In genomic region chr12:54701940-54702592, GRCh38 we compare ENCODE assay signal across 10 cellular contexts. TPM values are rescaled to one million over a fixed set of nuclear protein-coding genes. Genes with fewer than 3 reads are reported as not detected.
DNase-seq lines count a peak whose midpoint lies in the region; ATAC-seq, FAIRE-seq and TF ChIP-seq lines count a peak whose summit lies in the region.
"Had no signal": no experiment of that assay in that cellular context is flagged by ENCODE, and none has a peak within 500 bp of the region (broad histone marks: within the 10 kb centered on the region; RNA-seq: fewer than 3 reads in every experiment).

No MANE protein-coding gene starts in this region.

- peak; percentile 16 for DNase-seq in NCI-H1436 (lab: John Stamatoyannopoulos, UW)
- DNase-seq in NCI-H1436 treated with DMSO at 0.1 percent for 48 hours (lab: John Stamatoyannopoulos, UW): no peak
- peak; percentile 35 for DNase-seq in HCEC 1CT
- peak; percentile 29 for DNase-seq in NCI-H510A (lab: John Stamatoyannopoulos, UW)
- peak; percentile 26 to 66 (median 35) for DNase-seq in K562 (ENCODE audit: extremely low read depth in 1 of 4, low spot score in 3 of 4)
- peak; percentile 75 for DNase-seq in left kidney (ENCODE audit: low read depth, low spot score)
- no peak for DNase-seq in vagina (ENCODE audit: extremely low spot score in 2 of 2)
- no peak for DNase-seq in 8988T

- H3K4me3 ChIP-seq in K562 (no peak overlapping the region), vagina (no peak overlapping the region)
- H3K4me3 ChIP-seq: BLaER1 had no signal

- no peaks in the 10 kb centered on the region for H3K79me2 ChIP-seq in K562 (ENCODE audit: control insufficient read depth, insufficient read depth, low read length)

- in situ Hi-C loops in K562 (cut with MboI): no loop called here

- no peaks in the 10 kb centered on the region for H3K9me3 ChIP-seq in K562 (replicated peaks; ENCODE audit: control insufficient read depth, insufficient read depth, low read depth, low read length)
- no peaks in the 10 kb centered on the region for H3K9me3 ChIP-seq in vagina
- H3K9me3 ChIP-seq: BLaER1 had no signal

- WGBS in K562 (ENCODE audit: insufficient coverage, low coverage, missing lambda C conversion rate): 0% methylated on average over 2 of the region's 2 CpGs

- POLR2A ChIA-PET in K562 (lab: Yijun Ruan, JAX): interaction anchor here (1.0 to 1.1 kb wide), 2 partner anchors 10 to 366 kb away, joined by 3 read pairs; no protein-coding TSS in a partner anchor

- TF ChIP-seq POLR2A in K562 (conservative IDR thresholded peaks at IDR 0.05) (no peak), vagina (IDR thresholded peaks at IDR 0.05) (no peak)

- no peaks in the 10 kb centered on the region for H3K4me1 ChIP-seq in K562 (replicated peaks in 1 of 2; ENCODE audit: control insufficient read depth in 2 of 2, insufficient read depth in 2 of 2, low read length in 2 of 2)
- no peaks in the 10 kb centered on the region for H3K4me1 ChIP-seq in vagina
- H3K4me1 ChIP-seq: BLaER1 had no signal

- no peak for TF ChIP-seq EP300 in K562 (IDR thresholded peaks at IDR 0.05; ENCODE audit: low read length)

- no peaks in the 10 kb centered on the region for H4K20me1 ChIP-seq in K562 (replicated peaks; ENCODE audit: control insufficient read depth, insufficient read depth, low read length)
- H4K20me1 ChIP-seq: BLaER1 had no signal

- intact Hi-C loops in K562 (cut with micrococcal nuclease) (loop anchor here (5.0 kb wide), 2 partner anchors 255 to 370 kb away; no protein-coding TSS in a partner anchor), vagina (cut with DNase I) (no loop called here)

- H3K36me3 ChIP-seq in K562 (ENCODE audit: control insufficient read depth, insufficient read depth, low read length) (no peaks in the 10 kb centered on the region), vagina (no peaks in the 10 kb centered on the region)
- H3K36me3 ChIP-seq: BLaER1 had no signal

- no peak overlapping the region for H3K9ac ChIP-seq in K562 (ENCODE audit: insufficient read depth in 1 of 2, low read depth in 2 of 2, low read length in 2 of 2)
- H3K9ac ChIP-seq: BLaER1 had no signal

- no peak overlapping the region for H2AFZ ChIP-seq in K562 (ENCODE audit: low read depth, low read length)

- H3K27me3 ChIP-seq in K562 (ENCODE audit: control insufficient read depth in 2 of 2, insufficient read depth in 2 of 2, low read length in 2 of 2): no peaks in the 10 kb centered on the region; a peak in 1 of 5 replicates
- no peaks in the 10 kb centered on the region for H3K27me3 ChIP-seq in vagina
- H3K27me3 ChIP-seq: BLaER1 had no signal

- no peak overlapping the region for H3K4me2 ChIP-seq in K562 (ENCODE audit: insufficient read depth, low read length)
- H3K4me2 ChIP-seq: BLaER1 had no signal

- TF ChIP-seq CTCF in K562 (IDR thresholded peaks at IDR 0.05 in 2 of 3, conservative IDR thresholded peaks at IDR 0.05 in 1 of 3; ENCODE audit: insufficient read depth in 2 of 3, low read depth in 1 of 3, low read length in 3 of 3): peak; percentile 46 to 74 (median 61); a peak in 5 of 6 replicates
- TF ChIP-seq CTCF in vagina (IDR thresholded peaks at IDR 0.05): peak; percentile 32 to 51 (median 40)

- ATAC-seq in K562: peak; percentile 76

- no peaks in the 10 kb centered on the region for H3K9me1 ChIP-seq in K562 (ENCODE audit: control insufficient read depth, insufficient read depth, low read length)

- CTCF ChIA-PET in K562 (lab: Yijun Ruan, JAX; ENCODE audit: low intra/inter-chr PET ratio): interaction anchor here (0.6 to 2.5 kb wide), 6 partner anchors 256 to 917 kb away, joined by 3 to 18 read pairs (median 4); no protein-coding TSS in a partner anchor

- peak; percentile 75 for TF ChIP-seq RAD21 in K562 (CRISPR knock-in tag; conservative IDR thresholded peaks at IDR 0.05 in 1 of 2, IDR thresholded peaks at IDR 0.05 in 1 of 2)

- H3K27ac ChIP-seq in K562 (ENCODE audit: extremely low read depth, low read depth, low read length) (no peak overlapping the region), vagina (no peak overlapping the region)
- H3K27ac ChIP-seq: BLaER1 had no signal

- no TSS peak for BruUV-seq in K562 (replicated peaks; lab: Mats Ljungman, UMichigan)

- FAIRE-seq in K562 (lab: Jason Lieb, UNC): peak; percentile 86

TF ChIP-seq in K562, 482 proteins besides CTCF, POLR2A, EP300 and RAD21 (continues in another document):
- peak; percentile 56 for TF ChIP-seq DEAF1 (CRISPR knock-in tag; IDR thresholded peaks at IDR 0.05)
- no peak for TF ChIP-seq ZBTB34 (CRISPR knock-in tag; IDR thresholded peaks at IDR 0.05)
- 0 out of 2 replicates have a peak, but pooled peaks have one; percentile 40 for TF ChIP-seq PKNOX1 (IDR thresholded peaks at IDR 0.05)
- no peak for TF ChIP-seq MED1 (CRISPR knock-in tag; IDR thresholded peaks at IDR 0.05; ENCODE audit: borderline replicate concordance)
- TF ChIP-seq SMC3 (conservative IDR thresholded peaks at IDR 0.05; ENCODE audit: insufficient read depth, low read depth, low read length): peak; percentile 36; the same call in 1 of the 2 replicates

RNA-seq across cellular contexts. Expression of gene DCD, which starts 53.9 kb away (rescaled TPM):
- not detected in 2 replicates for total RNA-seq in K562 (2011; cell fraction: chromatin; rRNA removed; ENCODE audit: low replicate concordance)
- total RNA-seq in K562 (2011; cell fraction: nucleolus; rRNA removed): not detected in 2 replicates
- total RNA-seq in K562 (2011; cell fraction: nucleoplasm; rRNA removed): not detected in 2 replicates
- total RNA-seq in K562 (2014; rRNA removed): not detected in 2 replicates
- total RNA-seq in K562 (2014; rRNA removed; fragmentation: Illumina TruSeq; extraction: Trizol): not detected in 2 replicates
- total RNA-seq in K562 (2015; rRNA removed; fragmentation: Illumina TruSeq; extraction: Trizol): not detected in 2 replicates
- total RNA-seq in K562 (2021): not detected in 2 replicates
- not detected in 2 replicates for polyA plus RNA-seq in K562 (2011; rRNA removed)
- not detected in 2 replicates for polyA plus RNA-seq in K562 (2011; cell fraction: cytosol; rRNA removed)
- polyA plus RNA-seq in K562 (2011; cell fraction: nucleus; rRNA removed): not detected in 2 replicates
- not detected in 2 replicates for polyA plus RNA-seq in K562 (2012)
- not detected in 2 replicates for polyA plus RNA-seq in K562 (2014; fragmentation: Illumina TruSeq; extraction: Trizol)
- polyA plus RNA-seq in K562 (2014; fragmentation: Nextera tagmentation; extraction: Ambion mirVana): not detected
- polyA plus RNA-seq in K562 (2014; rRNA removed): not detected in 2 replicates
- not detected in 2 replicates for polyA minus RNA-seq in K562 (2011; rRNA and poly(A)+ RNA removed)
- not detected in 2 replicates for polyA minus RNA-seq in K562 (2011; cell fraction: cytosol; rRNA and poly(A)+ RNA removed)
- not detected in 2 replicates for polyA minus RNA-seq in K562 (2011; cell fraction: nucleus; rRNA and poly(A)+ RNA removed)
- total RNA-seq in vagina: not detected
- total RNA-seq: activated T-cell treated with anti-CD3 and anti-CD28 coated beads, Interleukin-2, amount 50 U/mL, for 72 hours had no signal

Comparison
In these comparisons a context has a peak if more than half of its experiments do, and no peak if none do; other contexts are left out.
1. DNase-seq: peak in NCI-H1436 (single experiment), HCEC 1CT (single experiment), NCI-H510A (single experiment), K562 (4 of 4) and left kidney (single experiment); none in NCI-H1436 treated with DMSO at 0.1 percent for 48 hours (single experiment), vagina (0 of 2) and 8988T (single experiment).